1 cellular context compared by ENCODE assay signal in the genomic region with DNA sequence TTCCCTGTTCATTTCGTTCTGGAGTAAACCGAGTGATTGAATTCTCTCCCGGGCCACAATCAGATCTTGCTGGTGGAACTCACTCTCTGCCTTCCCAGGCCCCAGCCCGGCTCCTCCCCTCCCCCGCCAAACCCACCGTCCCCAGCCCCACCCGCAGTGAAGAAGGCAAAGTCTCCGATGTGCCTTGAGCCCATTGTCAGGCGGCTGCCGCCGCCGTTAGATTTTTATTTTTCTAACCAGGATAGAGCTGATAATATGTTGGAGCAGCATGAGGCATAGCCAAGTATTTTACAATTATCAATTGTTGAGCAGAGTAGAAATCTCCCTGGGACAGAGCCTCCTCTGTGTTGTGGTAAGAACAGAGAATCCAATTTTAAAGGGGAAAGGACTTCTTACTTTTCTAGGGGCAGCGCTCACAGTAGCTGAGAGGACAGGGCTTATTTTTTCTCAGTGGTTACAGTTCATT.
TF ChIP-seq lines count a peak whose summit lies in the region.

No MANE protein-coding gene starts in this region.

TF ChIP-seq in HCT116, 20 proteins besides CTCF, POLR2A, EP300 and RAD21 (continued from another document):
- TF ChIP-seq SIN3A (IDR thresholded peaks at IDR 0.05; ENCODE audit: low read depth) (no peak), EGR1 (IDR thresholded peaks at IDR 0.05; ENCODE audit: low read depth) (no peak), YY1 (IDR thresholded peaks at IDR 0.05; ENCODE audit: extremely low read depth, insufficient replicate concordance, low read depth, low read length) (no peak), SP1 (IDR thresholded peaks at IDR 0.05; ENCODE audit: low read depth) (no peak)
